ENCODE assay signal across 20 cellular contexts in the genomic region with DNA sequence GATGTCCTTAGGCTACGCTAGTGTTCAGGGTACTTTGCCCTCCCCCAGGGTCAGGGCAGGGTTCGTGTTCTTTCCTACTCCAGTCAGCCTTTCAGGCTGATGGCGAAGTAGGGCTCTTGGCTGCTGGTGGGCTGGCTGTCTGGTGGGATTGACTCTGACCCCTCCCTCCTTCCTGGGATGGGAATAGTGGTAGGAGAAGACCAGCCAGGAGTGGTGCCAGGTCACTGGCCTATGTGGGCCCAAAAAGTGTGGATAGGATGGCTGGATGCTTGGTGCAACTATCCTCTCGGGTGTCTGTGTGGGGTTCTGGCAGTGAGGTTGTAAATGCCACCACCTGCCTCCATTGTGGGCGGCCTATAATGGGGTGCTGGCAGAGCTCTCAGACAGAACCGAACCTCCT.
"Had no signal": no experiment of that assay in that cellular context is flagged by ENCODE, and none has a peak within 500 bp of the region (broad histone marks: within the 10 kb centered on the region; RNA-seq: fewer than 3 reads in every experiment).

No MANE protein-coding gene starts in this region.

- H3K9me3 ChIP-seq: gastrocnemius medialis, left lung, lower lobe of right lung, sigmoid colon, stomach, thoracic aorta, transverse colon had no signal

- H3K4me3 Mint-ChIP-seq: immature natural killer cell; memory B cell; mesothelial cell of epicardium; natural killer cell treated with Interleukin-12 subunit alpha and Interleukin-12 subunit beta and Interleukin-15 and Interleukin-18, amount 100 ng/mL, for 72 hours had no signal

- H3K27ac ChIP-seq: coronary artery, gastrocnemius medialis, left lung, lower lobe of right lung, sigmoid colon, skin epidermis, stomach, thoracic aorta, transverse colon had no signal

- H3K4me1 ChIP-seq: left lung had no signal

- ATAC-seq: esophagus mucosa; gastrocnemius medialis; left lung; lower lobe of right lung; natural killer cell treated with Interleukin-12 subunit alpha and Interleukin-12 subunit beta and Interleukin-15 and Interleukin-18, amount 100 ng/mL, for 72 hours had no signal

- DNase-seq: effector CD8-positive, alpha-beta T cell; gastrocnemius medialis; immature natural killer cell; left lung; lower lobe of right lung; posterior cingulate gyrus; sigmoid colon; stimulated activated CD4-positive, alpha-beta T cell treated with anti-CD3 and anti-CD28 coated beads, Interleukin-2, amount 100 ng/mL, for 24 hours; stimulated activated CD4-positive, alpha-beta T cell treated with anti-CD3 and anti-CD28 coated beads, Interleukin-4, amount 100 ng/mL, for 4 hours; stimulated activated naive CD4-positive, alpha-beta T cell; stomach; substantia nigra; transverse colon had no signal

- H3K36me3 Mint-ChIP-seq: memory B cell; natural killer cell treated with Interleukin-12 subunit alpha and Interleukin-12 subunit beta and Interleukin-15 and Interleukin-18, amount 100 ng/mL, for 72 hours had no signal

- H3K36me3 ChIP-seq: thoracic aorta had no signal

- H3K4me3 ChIP-seq: coronary artery, gastrocnemius medialis, left lung, lower lobe of right lung, sigmoid colon, skin epidermis, stomach, thoracic aorta, transverse colon had no signal

- H3K27ac Mint-ChIP-seq: memory B cell; natural killer cell treated with Interleukin-12 subunit alpha and Interleukin-12 subunit beta and Interleukin-15 and Interleukin-18, amount 100 ng/mL, for 72 hours had no signal

- H3K27me3 ChIP-seq: gastrocnemius medialis, left lung, sigmoid colon, stomach, transverse colon had no signal

- H3K27me3 Mint-ChIP-seq: memory B cell; natural killer cell treated with Interleukin-12 subunit alpha and Interleukin-12 subunit beta and Interleukin-15 and Interleukin-18, amount 100 ng/mL, for 72 hours had no signal

- H3K9me3 Mint-ChIP-seq: immature natural killer cell; natural killer cell treated with Interleukin-12 subunit alpha and Interleukin-12 subunit beta and Interleukin-15 and Interleukin-18, amount 100 ng/mL, for 72 hours had no signal
